In genomic region chr1:3094863-3095780, GRCh38 we compare ENCODE assay signal across 17 cellular contexts. TPM values are rescaled to one million over a fixed set of nuclear protein-coding genes. Genes with fewer than 3 reads are reported as not detected.
DNase-seq lines count a peak whose midpoint lies in the region; ATAC-seq and TF ChIP-seq lines count a peak whose summit lies in the region.
"Had no signal": no experiment of that assay in that cellular context is flagged by ENCODE, and none has a peak within 500 bp of the region (broad histone marks: within the 10 kb centered on the region; RNA-seq: fewer than 3 reads in every experiment).

No MANE protein-coding gene starts in this region.

- H4K91ac ChIP-seq in mesenchymal stem cell (ENCODE audit: low read length): peak overlapping the region; percentile 3

- no peak overlapping the region for H3K23ac ChIP-seq in mesenchymal stem cell (ENCODE audit: low read length in 2 of 2)

- no peak overlapping the region for H2BK12ac ChIP-seq in mesenchymal stem cell (ENCODE audit: low read length in 2 of 2)

- no peak overlapping the region for H2BK5ac ChIP-seq in mesenchymal stem cell (ENCODE audit: low read depth, low read length, poor library complexity, severe bottlenecking)

- H3K18ac ChIP-seq in mesenchymal stem cell (ENCODE audit: low read depth in 1 of 2, low read length in 2 of 2): no peak overlapping the region

- H3K27me3 Mint-ChIP-seq in stimulated activated naive CD8-positive, alpha-beta T cell treated with anti-CD3 and anti-CD28 coated beads, Interleukin-15, amount 100 ng/mL, for 72 hours: peaks cover 34% of the 10 kb centered on the region
- peaks cover 9% of the 10 kb centered on the region for H3K27me3 Mint-ChIP-seq in activated naive CD8-positive, alpha-beta T cell treated with anti-CD3 and anti-CD28 coated beads for 36 hours
- H3K27me3 Mint-ChIP-seq: CD4-positive, alpha-beta T cell had no signal

- DNase-seq in Right ventricle myocardium superior (no peak), right atrium auricular region (ENCODE audit: low spot score) (no peak), mesenchymal stem cell (no peak), tibial artery (no peak)
- DNase-seq in stimulated activated naive CD8-positive, alpha-beta T cell treated with anti-CD3 and anti-CD28 coated beads, Interleukin-15, amount 100 ng/mL, for 72 hours: no peak
- DNase-seq in stimulated activated naive CD8-positive, alpha-beta T cell treated with anti-CD3 and anti-CD28 coated beads, Interleukin-15, Interleukin-2, amounts not matched to agents 100 U/mL and 50 U/mL, for 24 hours: no peak
- no peak for DNase-seq in activated naive CD8-positive, alpha-beta T cell treated with anti-CD3 and anti-CD28 coated beads for 36 hours
- DNase-seq: AML-193; Caco-2; CD4-positive, alpha-beta T cell had no signal

- 81% methylated on average over 26 of the region's 26 CpGs for WGBS in mesenchymal stem cell

- H3K4me1 ChIP-seq in right atrium auricular region (no peaks in the 10 kb centered on the region), mesenchymal stem cell (ENCODE audit: control insufficient read depth, insufficient read depth, low read depth, low read length) (no peaks in the 10 kb centered on the region), tibial artery (peaks cover 0 to 95% (median 40%) of the 10 kb centered on the region in 4 donors)
- H3K4me1 ChIP-seq: A549, Caco-2, HAP-1 had no signal

- H3K4me3 ChIP-seq in right atrium auricular region (no peak overlapping the region), mesenchymal stem cell (ENCODE audit: insufficient read depth in 1 of 2, low read depth in 1 of 2, low read length in 2 of 2) (peak overlapping the region in 1 of 2 experiments; percentile 23), tibial artery (no peak overlapping the region)
- H3K4me3 ChIP-seq: A549, HAP-1 had no signal

- H3K79me1 ChIP-seq in mesenchymal stem cell (replicated peaks; ENCODE audit: low read length, poor library complexity, severe bottlenecking): no peaks in the 10 kb centered on the region

- no peak overlapping the region for H4K8ac ChIP-seq in mesenchymal stem cell (ENCODE audit: low read length)

- TF ChIP-seq CTCF in right atrium auricular region (IDR thresholded peaks at IDR 0.05): no peak
- TF ChIP-seq CTCF in tibial artery (IDR thresholded peaks at IDR 0.05): no peak

- H3K36me3 Mint-ChIP-seq in activated naive CD8-positive, alpha-beta T cell treated with anti-CD3 and anti-CD28 coated beads for 36 hours: no peaks in the 10 kb centered on the region

- H3K4me1 Mint-ChIP-seq in stimulated activated naive CD8-positive, alpha-beta T cell treated with anti-CD3 and anti-CD28 coated beads, Interleukin-15, amount 100 ng/mL, for 72 hours: peaks cover 6% of the 10 kb centered on the region
- H3K4me1 Mint-ChIP-seq in activated naive CD8-positive, alpha-beta T cell treated with anti-CD3 and anti-CD28 coated beads for 36 hours: no peaks in the 10 kb centered on the region

- no peak overlapping the region for H2BK15ac ChIP-seq in mesenchymal stem cell (ENCODE audit: low read depth, poor library complexity, severe bottlenecking)

- H3K9me3 ChIP-seq in right atrium auricular region (no peaks in the 10 kb centered on the region), mesenchymal stem cell (ENCODE audit: control insufficient read depth, low read length) (no peaks in the 10 kb centered on the region), tibial artery (no peaks in the 10 kb centered on the region)
- H3K9me3 ChIP-seq: A549, Caco-2, HAP-1 had no signal

- H2AFZ ChIP-seq in mesenchymal stem cell (ENCODE audit: low read depth, low read length): no peak overlapping the region

- no peaks in the 10 kb centered on the region for H3K9me3 Mint-ChIP-seq in stimulated activated naive CD8-positive, alpha-beta T cell treated with anti-CD3 and anti-CD28 coated beads, Interleukin-15, amount 100 ng/mL, for 72 hours
- H3K9me3 Mint-ChIP-seq in activated naive CD8-positive, alpha-beta T cell treated with anti-CD3 and anti-CD28 coated beads for 36 hours: no peaks in the 10 kb centered on the region
- H3K9me3 Mint-ChIP-seq: CD4-positive, alpha-beta T cell had no signal

- no peak overlapping the region for H3K27ac ChIP-seq in right atrium auricular region
- no peak overlapping the region for H3K27ac ChIP-seq in mesenchymal stem cell (ENCODE audit: low read length, poor library complexity, severe bottlenecking)
- H3K27ac ChIP-seq in tibial artery: peak overlapping the region; percentile 30 to 47
- H3K27ac ChIP-seq: 22Rv1, A549, C4-2B, HL-60 had no signal

- H3K14ac ChIP-seq in mesenchymal stem cell (ENCODE audit: low read length in 2 of 2): no peak overlapping the region

- H3K4me3 Mint-ChIP-seq in stimulated activated naive CD8-positive, alpha-beta T cell treated with anti-CD3 and anti-CD28 coated beads, Interleukin-15, amount 100 ng/mL, for 72 hours: no peak overlapping the region
- no peak overlapping the region for H3K4me3 Mint-ChIP-seq in activated naive CD8-positive, alpha-beta T cell treated with anti-CD3 and anti-CD28 coated beads for 36 hours
- H3K4me3 Mint-ChIP-seq: CD4-positive, alpha-beta T cell had no signal

- ATAC-seq in Right ventricle myocardium superior (ENCODE audit: poor library complexity) (peak; percentile 49), HG03159 (IDR thresholded peaks at IDR 0.05; ENCODE audit: unreplicated experiment) (no peak)
- ATAC-seq in stimulated activated naive CD8-positive, alpha-beta T cell treated with anti-CD3 and anti-CD28 coated beads, Interleukin-15, amount 100 ng/mL, for 72 hours: peak; percentile 12
- no peak for ATAC-seq in stimulated activated naive CD8-positive, alpha-beta T cell treated with anti-CD3 and anti-CD28 coated beads, Interleukin-15, Interleukin-2, amounts not matched to agents 100 U/mL and 50 U/mL, for 24 hours
- ATAC-seq: A549 had no signal

- no peak overlapping the region for H2BK120ac ChIP-seq in mesenchymal stem cell (ENCODE audit: low read depth, low read length)

- no peak overlapping the region for H2AK5ac ChIP-seq in mesenchymal stem cell (ENCODE audit: low read length, severe bottlenecking)

- intact Hi-C loops in Right ventricle myocardium superior (cut with DNase I) (no loop called here), tibial artery (cut with DNase I; ENCODE audit: low total_unique reads) (no loop called here)

- no peak overlapping the region for H3K4ac ChIP-seq in mesenchymal stem cell (ENCODE audit: low read depth in 1 of 2, low read length in 2 of 2)

- H3K4me2 ChIP-seq in mesenchymal stem cell (ENCODE audit: low read length, poor library complexity, severe bottlenecking): no peak overlapping the region
- H3K4me2 ChIP-seq: A549 had no signal

- no peaks in the 10 kb centered on the region for H3K36me3 ChIP-seq in right atrium auricular region
- no peaks in the 10 kb centered on the region for H3K36me3 ChIP-seq in mesenchymal stem cell (ENCODE audit: control insufficient read depth in 1 of 2, insufficient read depth in 2 of 2, low read depth in 1 of 2, low read length in 2 of 2)
- no peaks in the 10 kb centered on the region for H3K36me3 ChIP-seq in tibial artery
- H3K36me3 ChIP-seq: HAP-1 had no signal

- no peak overlapping the region for H3K27ac Mint-ChIP-seq in stimulated activated naive CD8-positive, alpha-beta T cell treated with anti-CD3 and anti-CD28 coated beads, Interleukin-15, amount 100 ng/mL, for 72 hours
- no peak overlapping the region for H3K27ac Mint-ChIP-seq in activated naive CD8-positive, alpha-beta T cell treated with anti-CD3 and anti-CD28 coated beads for 36 hours
- H3K27ac Mint-ChIP-seq: CD4-positive, alpha-beta T cell had no signal

- no peaks in the 10 kb centered on the region for H3K27me3 ChIP-seq in right atrium auricular region
- peaks cover 0 to 40% of the 10 kb centered on the region in 2 experiments for H3K27me3 ChIP-seq in mesenchymal stem cell (ENCODE audit: control insufficient read depth in 1 of 2, insufficient read depth in 1 of 2, low read length in 2 of 2)
- no peaks in the 10 kb centered on the region for H3K27me3 ChIP-seq in tibial artery

- no peak overlapping the region for H3K9ac ChIP-seq in mesenchymal stem cell (ENCODE audit: low read length)

RNA-seq across cellular contexts. Expression of gene PRDM16, which starts 26.1 kb away (rescaled TPM):
- total RNA-seq in Right ventricle myocardium superior (14.2 TPM), right atrium auricular region (1 to 10 TPM in 1 of 2 donors, under 1 TPM in 1; 0.22 to 3.3 TPM)
- 0.06 TPM for polyA plus RNA-seq in mesenchymal stem cell (2013, experiment 1 of 2)
- 0.11 TPM for polyA plus RNA-seq in mesenchymal stem cell (2013, experiment 2 of 2)
- under 1 TPM; 0.06 to 0.12 TPM for total RNA-seq in activated naive CD8-positive, alpha-beta T cell treated with anti-CD3 and anti-CD28 coated beads for 36 hours
- total RNA-seq: CD4-positive, alpha-beta T cell; HT1080 had no signal

Comparison
In these comparisons a context has a peak if more than half of its experiments do, and no peak if none do; other contexts are left out.
1. ATAC-seq: peak in Right ventricle myocardium superior (single experiment) and stimulated activated naive CD8-positive, alpha-beta T cell treated with anti-CD3 and anti-CD28 coated beads, Interleukin-15, amount 100 ng/mL, for 72 hours (single experiment); none in stimulated activated naive CD8-positive, alpha-beta T cell treated with anti-CD3 and anti-CD28 coated beads, Interleukin-15, Interleukin-2, amounts not matched to agents 100 U/mL and 50 U/mL, for 24 hours (single experiment) and HG03159 (single experiment).
2. H3K27ac ChIP-seq: peak in tibial artery (2 of 2); none in right atrium auricular region (0 of 2) and mesenchymal stem cell (single experiment).